11 cellular contexts compared by ENCODE assay signal in the genomic region with DNA sequence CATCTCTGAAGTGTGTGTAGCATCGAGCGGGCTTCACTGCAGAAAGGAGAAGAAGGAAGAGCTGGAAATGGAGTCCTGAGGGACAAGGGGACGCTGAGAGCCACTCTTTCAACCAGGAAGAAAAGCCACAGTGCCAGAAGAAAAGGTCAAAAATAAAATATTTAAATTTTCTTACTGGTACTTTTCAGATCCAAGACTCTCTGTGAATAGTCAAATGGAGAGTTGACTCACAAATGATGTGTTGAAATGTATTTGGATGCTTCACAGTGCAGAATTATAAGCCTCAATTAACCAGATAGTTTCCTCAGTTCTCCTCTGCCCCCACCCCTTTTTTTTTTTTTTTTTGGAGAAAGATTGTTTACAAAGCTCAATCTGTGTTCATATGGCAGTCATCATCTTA.
DNase-seq lines count a peak whose midpoint lies in the region; ATAC-seq and TF ChIP-seq lines count a peak whose summit lies in the region.
"Had no signal": no experiment of that assay in that cellular context is flagged by ENCODE, and none has a peak within 500 bp of the region (broad histone marks: within the 10 kb centered on the region; RNA-seq: fewer than 3 reads in every experiment).

No MANE protein-coding gene starts in this region.

- H3K27ac Mint-ChIP-seq in activated CD4-positive, alpha-beta T cell treated with anti-CD3 and anti-CD28 coated beads for 36 hours, result no peak overlapping the region
- no peak overlapping the region for H3K27ac Mint-ChIP-seq in activated naive CD8-positive, alpha-beta T cell treated with anti-CD3 and anti-CD28 coated beads, Interleukin-2, amount 50 U/mL, for 24 hours
- H3K27ac Mint-ChIP-seq in activated naive CD8-positive, alpha-beta T cell treated with anti-CD3 and anti-CD28 coated beads for 36 hours, result no peak overlapping the region
- H3K27ac Mint-ChIP-seq in stimulated activated naive B cell treated with anti-CD40 and anti-IgM and Interleukin-4, amounts not matched to agents 10 μg/mL and 1 μg/mL and 100 μg/mL, for 72 hours, result peak overlapping the region; percentile 44
- no peak overlapping the region for H3K27ac Mint-ChIP-seq in type B pancreatic cell
- H3K27ac Mint-ChIP-seq: CD8-positive, alpha-beta T cell had no signal

- H3K4me3 Mint-ChIP-seq in activated CD4-positive, alpha-beta T cell treated with anti-CD3 and anti-CD28 coated beads for 36 hours, result no peak overlapping the region
- H3K4me3 Mint-ChIP-seq in activated naive CD8-positive, alpha-beta T cell treated with anti-CD3 and anti-CD28 coated beads, Interleukin-2, amount 50 U/mL, for 24 hours, result no peak overlapping the region
- H3K4me3 Mint-ChIP-seq in activated naive CD8-positive, alpha-beta T cell treated with anti-CD3 and anti-CD28 coated beads for 36 hours, result no peak overlapping the region
- no peak overlapping the region for H3K4me3 Mint-ChIP-seq in stimulated activated naive B cell treated with anti-CD40 and anti-IgM and Interleukin-4, amounts not matched to agents 10 μg/mL and 1 μg/mL and 100 μg/mL, for 72 hours
- H3K4me3 Mint-ChIP-seq in type B pancreatic cell, result no peak overlapping the region
- H3K4me3 Mint-ChIP-seq: CD14-positive monocyte; CD8-positive, alpha-beta T cell had no signal

- no peak for TF ChIP-seq CTCF in type B pancreatic cell (conservative IDR thresholded peaks at IDR 0.05)

- peaks cover 31% of the 10 kb centered on the region for H3K4me1 Mint-ChIP-seq in activated CD4-positive, alpha-beta T cell treated with anti-CD3 and anti-CD28 coated beads for 36 hours
- peaks cover 45% of the 10 kb centered on the region for H3K4me1 Mint-ChIP-seq in activated naive CD8-positive, alpha-beta T cell treated with anti-CD3 and anti-CD28 coated beads, Interleukin-2, amount 50 U/mL, for 24 hours
- H3K4me1 Mint-ChIP-seq in activated naive CD8-positive, alpha-beta T cell treated with anti-CD3 and anti-CD28 coated beads for 36 hours, result peaks cover 19% of the 10 kb centered on the region
- peaks cover 8 to 36% of the 10 kb centered on the region in 2 donors for H3K4me1 Mint-ChIP-seq in stimulated activated naive B cell treated with anti-CD40 and anti-IgM and Interleukin-4, amounts not matched to agents 10 μg/mL and 1 μg/mL and 100 μg/mL, for 72 hours
- H3K4me1 Mint-ChIP-seq in type B pancreatic cell (ENCODE audit: unreplicated experiment), result peaks cover 1% of the 10 kb centered on the region
- H3K4me1 Mint-ChIP-seq: CD14-positive monocyte had no signal

- intact Hi-C loops in activated CD4-positive, alpha-beta T cell treated with anti-CD3 and anti-CD28 coated beads for 36 hours (cut with DNase I, micrococcal nuclease), result no loop called here

- H3K9me3 Mint-ChIP-seq in activated CD4-positive, alpha-beta T cell treated with anti-CD3 and anti-CD28 coated beads for 36 hours (ENCODE audit: low read depth), result peaks cover 1% of the 10 kb centered on the region
- H3K9me3 Mint-ChIP-seq in activated naive CD8-positive, alpha-beta T cell treated with anti-CD3 and anti-CD28 coated beads, Interleukin-2, amount 50 U/mL, for 24 hours, result peaks cover 8% of the 10 kb centered on the region
- H3K9me3 Mint-ChIP-seq in activated naive CD8-positive, alpha-beta T cell treated with anti-CD3 and anti-CD28 coated beads for 36 hours, result peaks cover 2% of the 10 kb centered on the region
- H3K9me3 Mint-ChIP-seq in stimulated activated naive B cell treated with anti-CD40 and anti-IgM and Interleukin-4, amounts not matched to agents 10 μg/mL and 1 μg/mL and 100 μg/mL, for 72 hours, result peaks cover 0 to 2% of the 10 kb centered on the region in 2 donors
- H3K9me3 Mint-ChIP-seq in type B pancreatic cell, result peaks cover 5% of the 10 kb centered on the region
- H3K9me3 Mint-ChIP-seq: CD8-positive, alpha-beta T cell had no signal

- DNase-seq in activated CD4-positive, alpha-beta T cell treated with anti-CD3 and anti-CD28 coated beads for 36 hours, result no peak
- no peak for DNase-seq in activated CD4-positive, alpha-beta T cell treated with anti-CD3 and anti-CD28 coated beads, Interleukin-2, amount 50 U/mL, for 48 hours
- DNase-seq in activated naive CD8-positive, alpha-beta T cell treated with anti-CD3 and anti-CD28 coated beads, Interleukin-2, amount 50 U/mL, for 24 hours, result no peak
- no peak for DNase-seq in activated naive CD8-positive, alpha-beta T cell treated with anti-CD3 and anti-CD28 coated beads for 36 hours
- no peak for DNase-seq in stimulated activated naive B cell treated with anti-CD40 and anti-IgM and Interleukin-4, amounts not matched to agents 10 μg/mL and 1 μg/mL and 100 μg/mL, for 72 hours
- DNase-seq in type B pancreatic cell (ENCODE audit: extremely low spot score, unreplicated experiment) (no peak), COR-L47 (lab: John Stamatoyannopoulos, UW) (no peak)
- DNase-seq: CD8-positive, alpha-beta T cell; DMS53; GF-D8 had no signal

- POLR2A ChIA-PET in activated CD4-positive, alpha-beta T cell treated with anti-CD3 and anti-CD28 coated beads for 36 hours (lab: Charles Lee), result no interaction called here

- CTCF ChIA-PET in activated CD4-positive, alpha-beta T cell treated with anti-CD3 and anti-CD28 coated beads for 36 hours (lab: Charles Lee), result no interaction called here

- no peaks in the 10 kb centered on the region for H3K36me3 Mint-ChIP-seq in activated CD4-positive, alpha-beta T cell treated with anti-CD3 and anti-CD28 coated beads for 36 hours (ENCODE audit: low read depth)
- peaks cover 6% of the 10 kb centered on the region for H3K36me3 Mint-ChIP-seq in activated naive CD8-positive, alpha-beta T cell treated with anti-CD3 and anti-CD28 coated beads, Interleukin-2, amount 50 U/mL, for 24 hours (ENCODE audit: low read depth)
- H3K36me3 Mint-ChIP-seq in activated naive CD8-positive, alpha-beta T cell treated with anti-CD3 and anti-CD28 coated beads for 36 hours, result peaks cover 8% of the 10 kb centered on the region
- H3K36me3 Mint-ChIP-seq in stimulated activated naive B cell treated with anti-CD40 and anti-IgM and Interleukin-4, amounts not matched to agents 10 μg/mL and 1 μg/mL and 100 μg/mL, for 72 hours, result no peaks in the 10 kb centered on the region
- H3K36me3 Mint-ChIP-seq in type B pancreatic cell, result no peaks in the 10 kb centered on the region
- H3K36me3 Mint-ChIP-seq: CD14-positive monocyte; CD8-positive, alpha-beta T cell had no signal

- H3K27me3 Mint-ChIP-seq in activated CD4-positive, alpha-beta T cell treated with anti-CD3 and anti-CD28 coated beads for 36 hours, result no peaks in the 10 kb centered on the region
- no peaks in the 10 kb centered on the region for H3K27me3 Mint-ChIP-seq in activated naive CD8-positive, alpha-beta T cell treated with anti-CD3 and anti-CD28 coated beads, Interleukin-2, amount 50 U/mL, for 24 hours
- H3K27me3 Mint-ChIP-seq in activated naive CD8-positive, alpha-beta T cell treated with anti-CD3 and anti-CD28 coated beads for 36 hours, result no peaks in the 10 kb centered on the region
- H3K27me3 Mint-ChIP-seq in stimulated activated naive B cell treated with anti-CD40 and anti-IgM and Interleukin-4, amounts not matched to agents 10 μg/mL and 1 μg/mL and 100 μg/mL, for 72 hours, result peaks cover 0 to 4% of the 10 kb centered on the region in 2 donors
- H3K27me3 Mint-ChIP-seq in type B pancreatic cell, result no peaks in the 10 kb centered on the region

- peak; percentile 55 for ATAC-seq in activated CD4-positive, alpha-beta T cell treated with anti-CD3 and anti-CD28 coated beads for 36 hours
- ATAC-seq in activated naive CD8-positive, alpha-beta T cell treated with anti-CD3 and anti-CD28 coated beads, Interleukin-2, amount 50 U/mL, for 24 hours, result peak; percentile 59
- ATAC-seq in stimulated activated naive B cell treated with anti-CD40 and anti-IgM and Interleukin-4, amounts not matched to agents 10 μg/mL and 1 μg/mL and 100 μg/mL, for 72 hours (replicated peaks), result peak in 1 of 2 donors; percentile 36
- ATAC-seq: CD8-positive, alpha-beta T cell had no signal
